Comparison of ENCODE assay signal across 10 cellular contexts in the genomic region with DNA sequence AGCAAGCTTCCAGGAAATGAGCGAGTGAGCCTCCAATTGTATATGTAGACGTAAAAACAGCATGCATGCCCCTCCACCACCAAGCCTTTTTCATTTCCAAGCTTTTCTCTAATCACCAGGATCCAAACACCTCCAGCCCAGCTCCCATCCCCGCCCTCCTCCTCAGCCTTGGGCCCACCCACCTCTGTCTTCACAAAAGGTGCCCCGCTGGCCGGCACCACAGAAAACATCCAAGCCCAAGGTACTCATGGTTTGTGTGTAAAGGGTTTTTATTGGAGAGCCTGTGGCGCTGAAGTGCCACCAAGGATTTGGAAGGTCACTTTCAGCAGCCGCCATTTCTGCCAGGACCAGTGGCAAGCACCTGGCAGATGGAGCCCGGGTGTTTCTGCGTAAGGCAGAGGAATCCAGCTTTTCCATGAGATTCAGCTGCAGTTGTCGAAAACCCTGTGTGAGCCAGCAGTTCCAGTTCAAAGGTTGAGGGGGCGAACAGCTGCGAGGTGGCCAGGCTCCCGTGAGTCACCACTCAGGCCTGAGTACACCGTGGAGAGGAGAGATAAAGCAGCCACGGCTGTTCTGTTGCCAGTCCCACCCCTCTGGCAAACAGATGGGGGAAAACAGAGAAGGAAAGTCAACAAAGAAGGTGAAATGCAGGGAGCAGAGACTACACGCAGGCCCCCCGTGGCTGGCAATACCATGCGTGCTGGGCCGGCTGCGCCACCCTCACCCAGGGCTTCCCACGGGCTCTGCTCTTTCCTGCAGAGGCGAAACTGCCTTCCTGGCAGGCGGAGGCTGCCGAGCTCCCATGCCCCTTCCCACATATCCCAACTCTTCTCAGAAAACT. TPM values are rescaled to one million over a fixed set of nuclear protein-coding genes. Genes with fewer than 3 reads are reported as not detected.
DNase-seq lines count a peak whose midpoint lies in the region; ATAC-seq and TF ChIP-seq lines count a peak whose summit lies in the region.
"Had no signal": no experiment of that assay in that cellular context is flagged by ENCODE, and none has a peak within 500 bp of the region (broad histone marks: within the 10 kb centered on the region; RNA-seq: fewer than 3 reads in every experiment).

No MANE protein-coding gene starts in this region.

- peaks cover 26% of the 10 kb centered on the region for H3K4me1 Mint-ChIP-seq in progenitor cell of endocrine pancreas (ENCODE audit: low read depth)
- H3K4me1 Mint-ChIP-seq: IgD-negative memory B cell had no signal

- H3K27me3 Mint-ChIP-seq in progenitor cell of endocrine pancreas, result no peaks in the 10 kb centered on the region

- peaks cover 4% of the 10 kb centered on the region for H3K36me3 Mint-ChIP-seq in progenitor cell of endocrine pancreas (ENCODE audit: insufficient read depth)
- H3K36me3 Mint-ChIP-seq: IgD-negative memory B cell had no signal

- no peaks in the 10 kb centered on the region for H3K9me3 Mint-ChIP-seq in progenitor cell of endocrine pancreas (ENCODE audit: low read depth)
- H3K9me3 Mint-ChIP-seq: IgD-negative memory B cell had no signal

- TF ChIP-seq CTCF in fibroblast of villous mesenchyme (IDR thresholded peaks at IDR 0.05; ENCODE audit: insufficient read depth, low read depth, low read length) (no peak), progenitor cell of endocrine pancreas (IDR thresholded peaks at IDR 0.05; ENCODE audit: unreplicated experiment) (no peak)

- no peak overlapping the region for H3K4me3 Mint-ChIP-seq in progenitor cell of endocrine pancreas (ENCODE audit: low read depth)
- H3K4me3 Mint-ChIP-seq: IgD-negative memory B cell had no signal

- no peak overlapping the region for H3K4me3 ChIP-seq in fibroblast of villous mesenchyme (ENCODE audit: low read depth, low read length)
- H3K4me3 ChIP-seq: GM12878 had no signal

- ATAC-seq in GM21526 (IDR thresholded peaks at IDR 0.05; ENCODE audit: low FRiP score, unreplicated experiment) (no peak), HG03135 (IDR thresholded peaks at IDR 0.05; ENCODE audit: unreplicated experiment) (no peak), GM21528 (IDR thresholded peaks at IDR 0.05; ENCODE audit: low FRiP score, unreplicated experiment) (no peak)
- ATAC-seq: GM12878 had no signal

- DNase-seq in ELF-1 (ENCODE audit: low read depth, low spot score), result peak; percentile 81
- peak; percentile 91 for DNase-seq in NCI-H748 (lab: John Stamatoyannopoulos, UW; ENCODE audit: unreplicated experiment)
- DNase-seq in fibroblast of villous mesenchyme (ENCODE audit: low read depth), result peak; percentile 96
- DNase-seq in progenitor cell of endocrine pancreas (ENCODE audit: low spot score, unreplicated experiment), result peak; percentile 27
- no peak for DNase-seq in OCI-M2 (lab: John Stamatoyannopoulos, UW; ENCODE audit: unreplicated experiment)

- peak overlapping the region; percentile 97 for H3K27ac Mint-ChIP-seq in progenitor cell of endocrine pancreas
- H3K27ac Mint-ChIP-seq: IgD-negative memory B cell had no signal

RNA-seq across cellular contexts. Expression of a gene that starts 38.2 kb away (rescaled TPM):
- 0.97 and 3.9 TPM in 2 replicates for total RNA-seq in fibroblast of villous mesenchyme
- 33.4 and 37.0 TPM in 2 replicates for total RNA-seq in progenitor cell of endocrine pancreas
